In the genomic region with DNA sequence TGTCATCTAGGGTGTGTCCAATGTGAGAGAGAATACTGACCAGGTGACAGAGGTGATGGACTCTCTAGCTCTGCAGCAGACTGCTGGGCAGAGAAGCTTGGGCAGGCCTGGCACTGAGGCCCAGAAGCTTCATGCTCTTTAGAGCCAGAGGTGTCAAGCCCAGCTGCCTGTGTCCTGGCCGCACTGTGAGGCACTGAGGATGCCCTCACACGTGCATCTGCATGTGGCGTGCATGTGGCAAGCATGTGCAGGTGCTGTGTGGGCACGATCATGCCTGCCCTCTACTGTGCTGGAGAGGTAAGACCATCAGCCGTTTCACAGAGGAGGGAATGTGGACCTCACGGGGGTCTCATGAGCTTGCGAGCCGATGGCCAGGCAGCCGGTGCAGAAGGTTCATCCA, we compare ENCODE assay signal across 2 cellular contexts.
A peak's percentile ranks its signal among the peaks of the same experiment; 100 is the strongest.
TF ChIP-seq lines count a peak whose summit lies in the region.

No MANE protein-coding gene starts in this region.

TF ChIP-seq in GM12878, 131 proteins besides CTCF, POLR2A, EP300 and RAD21 (continued from another document):
- TF ChIP-seq, protein P1, sequence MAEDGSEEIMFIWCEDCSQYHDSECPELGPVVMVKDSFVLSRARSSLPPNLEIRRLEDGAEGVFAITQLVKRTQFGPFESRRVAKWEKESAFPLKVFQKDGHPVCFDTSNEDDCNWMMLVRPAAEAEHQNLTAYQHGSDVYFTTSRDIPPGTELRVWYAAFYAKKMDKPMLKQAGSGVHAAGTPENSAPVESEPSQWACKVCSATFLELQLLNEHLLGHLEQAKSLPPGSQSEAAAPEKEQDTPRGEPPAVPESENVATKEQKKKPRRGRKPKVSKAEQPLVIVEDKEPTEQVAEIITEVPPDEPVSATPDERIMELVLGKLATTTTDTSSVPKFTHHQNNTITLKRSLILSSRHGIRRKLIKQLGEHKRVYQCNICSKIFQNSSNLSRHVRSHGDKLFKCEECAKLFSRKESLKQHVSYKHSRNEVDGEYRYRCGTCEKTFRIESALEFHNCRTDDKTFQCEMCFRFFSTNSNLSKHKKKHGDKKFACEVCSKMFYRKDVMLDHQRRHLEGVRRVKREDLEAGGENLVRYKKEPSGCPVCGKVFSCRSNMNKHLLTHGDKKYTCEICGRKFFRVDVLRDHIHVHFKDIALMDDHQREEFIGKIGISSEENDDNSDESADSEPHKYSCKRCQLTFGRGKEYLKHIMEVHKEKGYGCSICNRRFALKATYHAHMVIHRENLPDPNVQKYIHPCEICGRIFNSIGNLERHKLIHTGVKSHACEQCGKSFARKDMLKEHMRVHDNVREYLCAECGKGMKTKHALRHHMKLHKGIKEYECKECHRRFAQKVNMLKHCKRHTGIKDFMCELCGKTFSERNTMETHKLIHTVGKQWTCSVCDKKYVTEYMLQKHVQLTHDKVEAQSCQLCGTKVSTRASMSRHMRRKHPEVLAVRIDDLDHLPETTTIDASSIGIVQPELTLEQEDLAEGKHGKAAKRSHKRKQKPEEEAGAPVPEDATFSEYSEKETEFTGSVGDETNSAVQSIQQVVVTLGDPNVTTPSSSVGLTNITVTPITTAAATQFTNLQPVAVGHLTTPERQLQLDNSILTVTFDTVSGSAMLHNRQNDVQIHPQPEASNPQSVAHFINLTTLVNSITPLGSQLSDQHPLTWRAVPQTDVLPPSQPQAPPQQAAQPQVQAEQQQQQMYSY (CRISPR knock-in tag; IDR thresholded peaks at IDR 0.05), result no peak
TF ChIP-seq in GM12878: peak in this region for 0.

TF ChIP-seq in HepG2, 621 proteins besides CTCF, POLR2A, EP300 and RAD21 (continued from another document and continues in another):
- TF ChIP-seq, protein P2, sequence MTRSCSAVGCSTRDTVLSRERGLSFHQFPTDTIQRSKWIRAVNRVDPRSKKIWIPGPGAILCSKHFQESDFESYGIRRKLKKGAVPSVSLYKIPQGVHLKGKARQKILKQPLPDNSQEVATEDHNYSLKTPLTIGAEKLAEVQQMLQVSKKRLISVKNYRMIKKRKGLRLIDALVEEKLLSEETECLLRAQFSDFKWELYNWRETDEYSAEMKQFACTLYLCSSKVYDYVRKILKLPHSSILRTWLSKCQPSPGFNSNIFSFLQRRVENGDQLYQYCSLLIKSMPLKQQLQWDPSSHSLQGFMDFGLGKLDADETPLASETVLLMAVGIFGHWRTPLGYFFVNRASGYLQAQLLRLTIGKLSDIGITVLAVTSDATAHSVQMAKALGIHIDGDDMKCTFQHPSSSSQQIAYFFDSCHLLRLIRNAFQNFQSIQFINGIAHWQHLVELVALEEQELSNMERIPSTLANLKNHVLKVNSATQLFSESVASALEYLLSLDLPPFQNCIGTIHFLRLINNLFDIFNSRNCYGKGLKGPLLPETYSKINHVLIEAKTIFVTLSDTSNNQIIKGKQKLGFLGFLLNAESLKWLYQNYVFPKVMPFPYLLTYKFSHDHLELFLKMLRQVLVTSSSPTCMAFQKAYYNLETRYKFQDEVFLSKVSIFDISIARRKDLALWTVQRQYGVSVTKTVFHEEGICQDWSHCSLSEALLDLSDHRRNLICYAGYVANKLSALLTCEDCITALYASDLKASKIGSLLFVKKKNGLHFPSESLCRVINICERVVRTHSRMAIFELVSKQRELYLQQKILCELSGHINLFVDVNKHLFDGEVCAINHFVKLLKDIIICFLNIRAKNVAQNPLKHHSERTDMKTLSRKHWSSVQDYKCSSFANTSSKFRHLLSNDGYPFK (CRISPR knock-in tag; IDR thresholded peaks at IDR 0.05; ENCODE audit: borderline replicate concordance), result peak; percentile 65; the same call in 1 of the 2 replicates
- TF ChIP-seq NR3C1 (CRISPR knock-in tag; IDR thresholded peaks at IDR 0.05) (no peak), SP4 (CRISPR knock-in tag; IDR thresholded peaks at IDR 0.05) (peak; percentile 18; the same call in 1 of the 2 replicates), AKAP8 (CRISPR knock-in tag; IDR thresholded peaks at IDR 0.05) (0 out of 2 replicates have a peak, but pooled peaks have one; percentile 44), THAP11 (CRISPR knock-in tag; IDR thresholded peaks at IDR 0.05) (no peak), SP2 (CRISPR knock-in tag; IDR thresholded peaks at IDR 0.05) (no peak), ZBTB21 (CRISPR knock-in tag; IDR thresholded peaks at IDR 0.05) (no peak), KDM5B (CRISPR knock-in tag; IDR thresholded peaks at IDR 0.05; ENCODE audit: borderline replicate concordance) (0 out of 2 replicates have a peak, but pooled peaks have one; percentile 19), NFKB2 (CRISPR knock-in tag; IDR thresholded peaks at IDR 0.05; ENCODE audit: borderline replicate concordance) (0 out of 2 replicates have a peak, but pooled peaks have one; percentile 34), CBX1 (IDR thresholded peaks at IDR 0.05; ENCODE audit: low read depth) (peak; percentile 16)
- TF ChIP-seq, protein P3, sequence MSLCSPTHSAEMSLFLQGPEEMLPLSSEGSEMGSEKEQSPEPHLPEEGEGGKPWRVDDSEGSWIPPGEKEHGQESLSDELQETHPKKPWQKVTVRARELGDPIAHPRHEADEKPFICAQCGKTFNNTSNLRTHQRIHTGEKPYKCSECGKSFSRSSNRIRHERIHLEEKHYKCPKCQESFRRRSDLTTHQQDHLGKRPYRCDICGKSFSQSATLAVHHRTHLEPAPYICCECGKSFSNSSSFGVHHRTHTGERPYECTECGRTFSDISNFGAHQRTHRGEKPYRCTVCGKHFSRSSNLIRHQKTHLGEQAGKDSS (CRISPR knock-in tag; IDR thresholded peaks at IDR 0.05; ENCODE audit: borderline replicate concordance, low read depth), result no peak
- TF ChIP-seq, protein P4, sequence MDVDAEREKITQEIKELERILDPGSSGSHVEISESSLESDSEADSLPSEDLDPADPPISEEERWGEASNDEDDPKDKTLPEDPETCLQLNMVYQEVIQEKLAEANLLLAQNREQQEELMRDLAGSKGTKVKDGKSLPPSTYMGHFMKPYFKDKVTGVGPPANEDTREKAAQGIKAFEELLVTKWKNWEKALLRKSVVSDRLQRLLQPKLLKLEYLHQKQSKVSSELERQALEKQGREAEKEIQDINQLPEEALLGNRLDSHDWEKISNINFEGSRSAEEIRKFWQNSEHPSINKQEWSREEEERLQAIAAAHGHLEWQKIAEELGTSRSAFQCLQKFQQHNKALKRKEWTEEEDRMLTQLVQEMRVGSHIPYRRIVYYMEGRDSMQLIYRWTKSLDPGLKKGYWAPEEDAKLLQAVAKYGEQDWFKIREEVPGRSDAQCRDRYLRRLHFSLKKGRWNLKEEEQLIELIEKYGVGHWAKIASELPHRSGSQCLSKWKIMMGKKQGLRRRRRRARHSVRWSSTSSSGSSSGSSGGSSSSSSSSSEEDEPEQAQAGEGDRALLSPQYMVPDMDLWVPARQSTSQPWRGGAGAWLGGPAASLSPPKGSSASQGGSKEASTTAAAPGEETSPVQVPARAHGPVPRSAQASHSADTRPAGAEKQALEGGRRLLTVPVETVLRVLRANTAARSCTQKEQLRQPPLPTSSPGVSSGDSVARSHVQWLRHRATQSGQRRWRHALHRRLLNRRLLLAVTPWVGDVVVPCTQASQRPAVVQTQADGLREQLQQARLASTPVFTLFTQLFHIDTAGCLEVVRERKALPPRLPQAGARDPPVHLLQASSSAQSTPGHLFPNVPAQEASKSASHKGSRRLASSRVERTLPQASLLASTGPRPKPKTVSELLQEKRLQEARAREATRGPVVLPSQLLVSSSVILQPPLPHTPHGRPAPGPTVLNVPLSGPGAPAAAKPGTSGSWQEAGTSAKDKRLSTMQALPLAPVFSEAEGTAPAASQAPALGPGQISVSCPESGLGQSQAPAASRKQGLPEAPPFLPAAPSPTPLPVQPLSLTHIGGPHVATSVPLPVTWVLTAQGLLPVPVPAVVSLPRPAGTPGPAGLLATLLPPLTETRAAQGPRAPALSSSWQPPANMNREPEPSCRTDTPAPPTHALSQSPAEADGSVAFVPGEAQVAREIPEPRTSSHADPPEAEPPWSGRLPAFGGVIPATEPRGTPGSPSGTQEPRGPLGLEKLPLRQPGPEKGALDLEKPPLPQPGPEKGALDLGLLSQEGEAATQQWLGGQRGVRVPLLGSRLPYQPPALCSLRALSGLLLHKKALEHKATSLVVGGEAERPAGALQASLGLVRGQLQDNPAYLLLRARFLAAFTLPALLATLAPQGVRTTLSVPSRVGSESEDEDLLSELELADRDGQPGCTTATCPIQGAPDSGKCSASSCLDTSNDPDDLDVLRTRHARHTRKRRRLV (CRISPR knock-in tag; IDR thresholded peaks at IDR 0.05), result no peak
- TF ChIP-seq, protein P5, sequence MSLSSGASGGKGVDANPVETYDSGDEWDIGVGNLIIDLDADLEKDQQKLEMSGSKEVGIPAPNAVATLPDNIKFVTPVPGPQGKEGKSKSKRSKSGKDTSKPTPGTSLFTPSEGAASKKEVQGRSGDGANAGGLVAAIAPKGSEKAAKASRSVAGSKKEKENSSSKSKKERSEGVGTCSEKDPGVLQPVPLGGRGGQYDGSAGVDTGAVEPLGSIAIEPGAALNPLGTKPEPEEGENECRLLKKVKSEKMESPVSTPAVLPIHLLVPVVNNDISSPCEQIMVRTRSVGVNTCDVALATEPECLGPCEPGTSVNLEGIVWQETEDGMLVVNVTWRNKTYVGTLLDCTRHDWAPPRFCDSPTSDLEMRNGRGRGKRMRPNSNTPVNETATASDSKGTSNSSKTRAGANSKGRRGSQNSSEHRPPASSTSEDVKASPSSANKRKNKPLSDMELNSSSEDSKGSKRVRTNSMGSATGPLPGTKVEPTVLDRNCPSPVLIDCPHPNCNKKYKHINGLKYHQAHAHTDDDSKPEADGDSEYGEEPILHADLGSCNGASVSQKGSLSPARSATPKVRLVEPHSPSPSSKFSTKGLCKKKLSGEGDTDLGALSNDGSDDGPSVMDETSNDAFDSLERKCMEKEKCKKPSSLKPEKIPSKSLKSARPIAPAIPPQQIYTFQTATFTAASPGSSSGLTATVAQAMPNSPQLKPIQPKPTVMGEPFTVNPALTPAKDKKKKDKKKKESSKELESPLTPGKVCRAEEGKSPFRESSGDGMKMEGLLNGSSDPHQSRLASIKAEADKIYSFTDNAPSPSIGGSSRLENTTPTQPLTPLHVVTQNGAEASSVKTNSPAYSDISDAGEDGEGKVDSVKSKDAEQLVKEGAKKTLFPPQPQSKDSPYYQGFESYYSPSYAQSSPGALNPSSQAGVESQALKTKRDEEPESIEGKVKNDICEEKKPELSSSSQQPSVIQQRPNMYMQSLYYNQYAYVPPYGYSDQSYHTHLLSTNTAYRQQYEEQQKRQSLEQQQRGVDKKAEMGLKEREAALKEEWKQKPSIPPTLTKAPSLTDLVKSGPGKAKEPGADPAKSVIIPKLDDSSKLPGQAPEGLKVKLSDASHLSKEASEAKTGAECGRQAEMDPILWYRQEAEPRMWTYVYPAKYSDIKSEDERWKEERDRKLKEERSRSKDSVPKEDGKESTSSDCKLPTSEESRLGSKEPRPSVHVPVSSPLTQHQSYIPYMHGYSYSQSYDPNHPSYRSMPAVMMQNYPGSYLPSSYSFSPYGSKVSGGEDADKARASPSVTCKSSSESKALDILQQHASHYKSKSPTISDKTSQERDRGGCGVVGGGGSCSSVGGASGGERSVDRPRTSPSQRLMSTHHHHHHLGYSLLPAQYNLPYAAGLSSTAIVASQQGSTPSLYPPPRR (CRISPR knock-in tag; IDR thresholded peaks at IDR 0.05; ENCODE audit: borderline replicate concordance), result no peak
- TF ChIP-seq, protein P6, sequence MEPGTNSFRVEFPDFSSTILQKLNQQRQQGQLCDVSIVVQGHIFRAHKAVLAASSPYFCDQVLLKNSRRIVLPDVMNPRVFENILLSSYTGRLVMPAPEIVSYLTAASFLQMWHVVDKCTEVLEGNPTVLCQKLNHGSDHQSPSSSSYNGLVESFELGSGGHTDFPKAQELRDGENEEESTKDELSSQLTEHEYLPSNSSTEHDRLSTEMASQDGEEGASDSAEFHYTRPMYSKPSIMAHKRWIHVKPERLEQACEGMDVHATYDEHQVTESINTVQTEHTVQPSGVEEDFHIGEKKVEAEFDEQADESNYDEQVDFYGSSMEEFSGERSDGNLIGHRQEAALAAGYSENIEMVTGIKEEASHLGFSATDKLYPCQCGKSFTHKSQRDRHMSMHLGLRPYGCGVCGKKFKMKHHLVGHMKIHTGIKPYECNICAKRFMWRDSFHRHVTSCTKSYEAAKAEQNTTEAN (CRISPR knock-in tag; conservative IDR thresholded peaks at IDR 0.05), result peak; percentile 69; the same call in 1 of the 2 replicates
- TF ChIP-seq, protein P7, sequence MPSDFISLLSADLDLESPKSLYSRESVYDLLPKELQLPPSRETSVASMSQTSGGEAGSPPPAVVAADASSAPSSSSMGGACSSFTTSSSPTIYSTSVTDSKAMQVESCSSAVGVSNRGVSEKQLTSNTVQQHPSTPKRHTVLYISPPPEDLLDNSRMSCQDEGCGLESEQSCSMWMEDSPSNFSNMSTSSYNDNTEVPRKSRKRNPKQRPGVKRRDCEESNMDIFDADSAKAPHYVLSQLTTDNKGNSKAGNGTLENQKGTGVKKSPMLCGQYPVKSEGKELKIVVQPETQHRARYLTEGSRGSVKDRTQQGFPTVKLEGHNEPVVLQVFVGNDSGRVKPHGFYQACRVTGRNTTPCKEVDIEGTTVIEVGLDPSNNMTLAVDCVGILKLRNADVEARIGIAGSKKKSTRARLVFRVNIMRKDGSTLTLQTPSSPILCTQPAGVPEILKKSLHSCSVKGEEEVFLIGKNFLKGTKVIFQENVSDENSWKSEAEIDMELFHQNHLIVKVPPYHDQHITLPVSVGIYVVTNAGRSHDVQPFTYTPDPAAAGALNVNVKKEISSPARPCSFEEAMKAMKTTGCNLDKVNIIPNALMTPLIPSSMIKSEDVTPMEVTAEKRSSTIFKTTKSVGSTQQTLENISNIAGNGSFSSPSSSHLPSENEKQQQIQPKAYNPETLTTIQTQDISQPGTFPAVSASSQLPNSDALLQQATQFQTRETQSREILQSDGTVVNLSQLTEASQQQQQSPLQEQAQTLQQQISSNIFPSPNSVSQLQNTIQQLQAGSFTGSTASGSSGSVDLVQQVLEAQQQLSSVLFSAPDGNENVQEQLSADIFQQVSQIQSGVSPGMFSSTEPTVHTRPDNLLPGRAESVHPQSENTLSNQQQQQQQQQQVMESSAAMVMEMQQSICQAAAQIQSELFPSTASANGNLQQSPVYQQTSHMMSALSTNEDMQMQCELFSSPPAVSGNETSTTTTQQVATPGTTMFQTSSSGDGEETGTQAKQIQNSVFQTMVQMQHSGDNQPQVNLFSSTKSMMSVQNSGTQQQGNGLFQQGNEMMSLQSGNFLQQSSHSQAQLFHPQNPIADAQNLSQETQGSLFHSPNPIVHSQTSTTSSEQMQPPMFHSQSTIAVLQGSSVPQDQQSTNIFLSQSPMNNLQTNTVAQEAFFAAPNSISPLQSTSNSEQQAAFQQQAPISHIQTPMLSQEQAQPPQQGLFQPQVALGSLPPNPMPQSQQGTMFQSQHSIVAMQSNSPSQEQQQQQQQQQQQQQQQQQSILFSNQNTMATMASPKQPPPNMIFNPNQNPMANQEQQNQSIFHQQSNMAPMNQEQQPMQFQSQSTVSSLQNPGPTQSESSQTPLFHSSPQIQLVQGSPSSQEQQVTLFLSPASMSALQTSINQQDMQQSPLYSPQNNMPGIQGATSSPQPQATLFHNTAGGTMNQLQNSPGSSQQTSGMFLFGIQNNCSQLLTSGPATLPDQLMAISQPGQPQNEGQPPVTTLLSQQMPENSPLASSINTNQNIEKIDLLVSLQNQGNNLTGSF (CRISPR knock-in tag; IDR thresholded peaks at IDR 0.05), result peak; percentile 47; the same call in 1 of the 2 replicates
- TF ChIP-seq, protein P8, sequence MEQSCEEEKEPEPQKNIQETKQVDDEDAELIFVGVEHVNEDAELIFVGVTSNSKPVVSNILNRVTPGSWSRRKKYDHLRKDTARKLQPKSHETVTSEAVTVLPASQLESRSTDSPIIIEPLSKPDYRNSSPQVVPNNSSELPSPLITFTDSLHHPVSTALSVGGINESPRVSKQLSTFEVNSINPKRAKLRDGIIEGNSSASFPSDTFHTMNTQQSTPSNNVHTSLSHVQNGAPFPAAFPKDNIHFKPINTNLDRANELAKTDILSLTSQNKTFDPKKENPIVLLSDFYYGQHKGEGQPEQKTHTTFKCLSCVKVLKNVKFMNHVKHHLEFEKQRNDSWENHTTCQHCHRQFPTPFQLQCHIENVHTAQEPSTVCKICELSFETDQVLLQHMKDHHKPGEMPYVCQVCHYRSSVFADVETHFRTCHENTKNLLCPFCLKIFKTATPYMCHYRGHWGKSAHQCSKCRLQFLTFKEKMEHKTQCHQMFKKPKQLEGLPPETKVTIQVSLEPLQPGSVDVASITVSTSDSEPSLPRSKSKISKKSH (CRISPR knock-in tag; IDR thresholded peaks at IDR 0.05; ENCODE audit: borderline replicate concordance), result peak; percentile 46; the same call in 1 of the 2 replicates
